14 cellular contexts compared by ENCODE assay signal in the genomic region with DNA sequence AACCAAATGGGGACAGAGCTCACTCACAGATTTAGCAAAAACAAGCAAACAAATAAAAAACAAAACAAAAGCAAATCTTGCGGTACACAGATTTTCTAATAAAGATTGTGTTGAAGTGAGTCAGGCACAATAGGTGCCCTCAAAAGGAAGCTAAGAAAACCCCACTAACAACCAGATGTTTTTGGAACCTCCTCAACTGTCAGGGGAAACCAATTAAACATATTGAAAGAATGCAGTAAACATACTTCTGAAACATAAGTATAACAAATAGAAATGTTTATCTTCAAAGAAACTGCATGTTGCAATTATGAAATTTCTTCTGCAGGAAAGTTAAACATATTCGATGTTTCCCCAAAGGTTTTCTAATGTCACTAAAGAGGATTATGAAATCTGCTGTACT.
DNase-seq lines count a peak whose midpoint lies in the region; ATAC-seq, FAIRE-seq and TF ChIP-seq lines count a peak whose summit lies in the region.
"Had no signal": no experiment of that assay in that cellular context is flagged by ENCODE, and none has a peak within 500 bp of the region (broad histone marks: within the 10 kb centered on the region; RNA-seq: fewer than 3 reads in every experiment).

No MANE protein-coding gene starts in this region.

- H3K27me3 Mint-ChIP-seq in activated T-cell treated with anti-CD3 and anti-CD28 coated beads, Interleukin-2, amount 50 U/mL, for 24 hours: no peaks in the 10 kb centered on the region
- H3K27me3 Mint-ChIP-seq: progenitor cell of endocrine pancreas had no signal

- H3K4me1 Mint-ChIP-seq in activated T-cell treated with anti-CD3 and anti-CD28 coated beads, Interleukin-2, amount 50 U/mL, for 24 hours (ENCODE audit: low read depth): peaks cover 53% of the 10 kb centered on the region

- H3K9me3 ChIP-seq in RWPE2 (ENCODE audit: severe bottlenecking) (peaks cover 4% of the 10 kb centered on the region), small intestine (ENCODE audit: control insufficient read depth, low read depth) (no peaks in the 10 kb centered on the region), aorta (ENCODE audit: control insufficient read depth, low read length) (no peaks in the 10 kb centered on the region)

- H3K27ac ChIP-seq in RWPE2 (ENCODE audit: poor library complexity, severe bottlenecking) (peak overlapping the region; percentile 85), small intestine (ENCODE audit: low read depth in 1 of 2, low read length in 1 of 2) (no peak overlapping the region), aorta (ENCODE audit: low read depth in 1 of 2, low read length in 2 of 2) (no peak overlapping the region)

- 59 to 89% (median 72%) methylated on average over 2 of the region's 2 CpGs for WGBS in small intestine, 3 donors
- 93 to 95% methylated on average over 2 of the region's 2 CpGs for WGBS in aorta, 2 donors

- 0 out of 3 replicates have a peak, but pooled peaks have one; percentile 30 for ATAC-seq in RWPE2 (ENCODE audit: low read depth)
- no peak for ATAC-seq in aorta (ENCODE audit: low FRiP score)
- ATAC-seq in GM19035 (IDR thresholded peaks at IDR 0.05; ENCODE audit: unreplicated experiment): no peak
- ATAC-seq in HG03521 (IDR thresholded peaks at IDR 0.05; ENCODE audit: unreplicated experiment): no peak

- H3K4me3 ChIP-seq in RWPE2 (ENCODE audit: severe bottlenecking): no peak overlapping the region
- no peak overlapping the region for H3K4me3 ChIP-seq in fibroblast of mammary gland (ENCODE audit: control insufficient read depth, low read depth, low read length)
- H3K4me3 ChIP-seq in small intestine (ENCODE audit: low read depth in 1 of 2, low read length in 2 of 2): no peak overlapping the region
- no peak overlapping the region for H3K4me3 ChIP-seq in aorta (ENCODE audit: low read length in 2 of 2)

- peaks cover 4% of the 10 kb centered on the region; the same call in 1 of the 2 replicates for H3K36me3 ChIP-seq in RWPE2 (ENCODE audit: low read depth)
- no peaks in the 10 kb centered on the region for H3K36me3 ChIP-seq in small intestine (ENCODE audit: control insufficient read depth in 2 of 2, insufficient read depth in 2 of 2, low read length in 2 of 2)
- no peaks in the 10 kb centered on the region for H3K36me3 ChIP-seq in aorta (ENCODE audit: control insufficient read depth in 1 of 2, insufficient read depth in 2 of 2, low read length in 1 of 2)

- H3K4me3 Mint-ChIP-seq in activated T-cell treated with anti-CD3 and anti-CD28 coated beads, Interleukin-2, amount 50 U/mL, for 24 hours: no peak overlapping the region
- H3K4me3 Mint-ChIP-seq: activated T-helper 1 cell treated with anti-CD3 and anti-CD28 coated beads, Interleukin-12 subunit alpha, Interleukin-12 subunit beta, Interleukin-2, Interleukin-4 antibody, amounts not matched to agents 30 ng/mL and 10 ng/mL and 1 ng/mL, durations not matched to agents 14 hours and 24 hours and 36 hours had no signal

- H3K9me3 Mint-ChIP-seq in activated T-cell treated with anti-CD3 and anti-CD28 coated beads, Interleukin-2, amount 50 U/mL, for 24 hours: peaks cover 6% of the 10 kb centered on the region

- TF ChIP-seq CTCF in RWPE2 (IDR thresholded peaks at IDR 0.05; ENCODE audit: poor library complexity, severe bottlenecking) (no peak), fibroblast of mammary gland (conservative IDR thresholded peaks at IDR 0.05; ENCODE audit: control insufficient read depth, insufficient read depth, low read depth, low read length) (no peak)

- DNase-seq in activated T-cell treated with anti-CD3 and anti-CD28 coated beads, Interleukin-2, amount 50 U/mL, for 24 hours: no peak
- no peak for DNase-seq in activated T-cell treated with anti-CD3 and anti-CD28 coated beads, Interleukin-2, amount 50 U/mL, for 48 hours
- DNase-seq in RWPE2 (ENCODE audit: low spot score): no peak
- peak; percentile 45 for DNase-seq in fibroblast of mammary gland (ENCODE audit: low read depth)
- no peak for DNase-seq in small intestine
- DNase-seq in aorta: no peak
- DNase-seq: activated CD4-positive, CD25-positive, alpha-beta regulatory T cell; NCI-H1105 treated with DMSO at 0.1 percent for 48 hours; NCI-H524 treated with DMSO at 0.1 percent for 48 hours; SHP77 had no signal

- H3K36me3 Mint-ChIP-seq in activated T-cell treated with anti-CD3 and anti-CD28 coated beads, Interleukin-2, amount 50 U/mL, for 24 hours (ENCODE audit: low read depth): peaks cover 49% of the 10 kb centered on the region

- peak overlapping the region; percentile 76 for H3K27ac Mint-ChIP-seq in activated T-cell treated with anti-CD3 and anti-CD28 coated beads, Interleukin-2, amount 50 U/mL, for 24 hours
- H3K27ac Mint-ChIP-seq: activated T-helper 1 cell treated with anti-CD3 and anti-CD28 coated beads, Interleukin-12 subunit alpha, Interleukin-12 subunit beta, Interleukin-2, Interleukin-4 antibody, amounts not matched to agents 30 ng/mL and 10 ng/mL and 1 ng/mL, durations not matched to agents 14 hours and 24 hours and 36 hours; progenitor cell of endocrine pancreas had no signal

- intact Hi-C loops in aorta (cut with DNase I): no loop called here

- no peaks in the 10 kb centered on the region for H3K27me3 ChIP-seq in RWPE2 (ENCODE audit: insufficient read depth, poor library complexity, severe bottlenecking)
- H3K27me3 ChIP-seq in small intestine (ENCODE audit: control insufficient read depth in 2 of 2, insufficient read depth in 2 of 2, low read length in 2 of 2): no peaks in the 10 kb centered on the region
- no peaks in the 10 kb centered on the region for H3K27me3 ChIP-seq in aorta (ENCODE audit: control insufficient read depth in 1 of 2, insufficient read depth in 2 of 2, low read length in 1 of 2)

- FAIRE-seq in small intestine (lab: Jason Lieb, UNC): peak; percentile 75

- H3K4me1 ChIP-seq in RWPE2 (ENCODE audit: insufficient read depth, poor library complexity, severe bottlenecking) (peaks cover 27% of the 10 kb centered on the region), small intestine (ENCODE audit: control insufficient read depth in 2 of 2, insufficient read depth in 1 of 2, low read depth in 1 of 2, low read length in 1 of 2) (no peaks in the 10 kb centered on the region), aorta (ENCODE audit: control insufficient read depth in 1 of 2, insufficient read depth in 2 of 2, low read length in 2 of 2) (no peaks in the 10 kb centered on the region)
